In the genomic region with DNA sequence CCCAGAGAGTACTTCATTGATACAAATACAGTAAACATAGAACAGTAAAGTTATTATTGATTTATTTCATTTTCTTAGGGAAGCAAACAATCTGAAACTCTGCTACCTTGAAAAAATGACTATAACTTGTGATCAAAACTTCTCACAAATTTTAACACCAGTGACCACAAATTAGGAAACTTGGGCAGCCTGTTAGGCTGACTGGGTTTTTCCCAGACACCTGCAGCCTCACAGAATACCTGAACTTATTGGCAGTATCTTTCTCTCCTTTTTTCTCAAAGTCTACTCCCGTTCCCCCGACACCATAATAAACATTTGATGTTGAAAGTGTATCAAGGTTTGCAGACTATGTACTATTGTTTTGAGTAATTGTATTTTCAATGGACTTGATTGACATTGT, we compare ENCODE assay signal across 26 cellular contexts.
"Had no signal": no experiment of that assay in that cellular context is flagged by ENCODE, and none has a peak within 500 bp of the region (broad histone marks: within the 10 kb centered on the region; RNA-seq: fewer than 3 reads in every experiment).

No MANE protein-coding gene starts in this region.

- H3K4me1 ChIP-seq: suprapubic skin, testis, thyroid gland, tibial artery, tibial nerve, transverse colon, upper lobe of left lung, upper lobe of right lung, uterus, vagina had no signal

- H3K27ac ChIP-seq: stomach, suprapubic skin, testis, thoracic aorta, thyroid gland, tibial artery, tibial nerve, transverse colon, upper lobe of left lung, upper lobe of right lung, uterus, vagina had no signal

- DNase-seq: stimulated activated CD4-positive, alpha-beta T cell treated with anti-CD3 and anti-CD28 coated beads, Interleukin-2, amount 100 ng/mL, for 48 hours; stimulated activated CD4-positive, alpha-beta T cell treated with anti-CD3 and anti-CD28 coated beads, Interleukin-4, amount 100 ng/mL, for 1 hour; stimulated activated CD4-positive, alpha-beta T cell treated with anti-CD3 and anti-CD28 coated beads, Interleukin-4, amount 100 ng/mL, for 24 hours; stimulated activated CD4-positive, alpha-beta T cell treated with anti-CD3 and anti-CD28 coated beads, Interleukin-4, amount 100 ng/mL, for 4 hours; stimulated activated CD8-positive, alpha-beta memory T cell treated with anti-CD3 and anti-CD28 coated beads, Interleukin-4, amount 100 ng/mL, for 48 hours; stimulated activated naive B cell treated with anti-CD40 and anti-IgM and Interleukin-4, amounts not matched to agents 10 μg/mL and 1 μg/mL and 100 μg/mL, for 72 hours; stimulated activated naive CD4-positive, alpha-beta T cell; stimulated activated naive CD4-positive, alpha-beta T cell treated with Interleukin-2 at 50 U/mL for 16 hours; stimulated activated naive CD8-positive, alpha-beta T cell treated with anti-CD3 and anti-CD28 coated beads, Interleukin-15, amount 100 ng/mL, for 72 hours; stimulated activated naive CD8-positive, alpha-beta T cell treated with anti-CD3 and anti-CD28 coated beads, Interleukin-15, Interleukin-2, amounts not matched to agents 100 U/mL and 50 U/mL, for 24 hours; stomach; substantia nigra; testis; thyroid gland; tibial artery; transverse colon; upper lobe of left lung; upper lobe of right lung; uterus had no signal

- FAIRE-seq: urothelium cell line had no signal

- H3K4me3 ChIP-seq: stomach, suprapubic skin, testis, thoracic aorta, thyroid gland, tibial artery, tibial nerve, transverse colon, upper lobe of left lung, upper lobe of right lung, uterus, vagina had no signal

- H3K9me3 ChIP-seq: suprapubic skin, testis, thoracic aorta, thyroid gland, tibial artery, tibial nerve, transverse colon, upper lobe of left lung, upper lobe of right lung, uterus, vagina had no signal

- H3K36me3 ChIP-seq: stomach, suprapubic skin, thoracic aorta, thyroid gland, tibial artery, tibial nerve, transverse colon, upper lobe of left lung, upper lobe of right lung, uterus, vagina had no signal

- H3K27me3 ChIP-seq: stomach, suprapubic skin, testis, thyroid gland, tibial artery, tibial nerve, transverse colon, upper lobe of left lung, upper lobe of right lung, uterus, vagina had no signal

- ATAC-seq: stimulated activated effector memory CD8-positive, alpha-beta T cell treated with anti-CD3 and anti-CD28 coated beads, Interleukin-12 subunit alpha, Interleukin-12 subunit beta, amount 100 ng/mL, for 72 hours; stimulated activated memory B cell treated with anti-CD40 and anti-IgM and Interleukin-4, amounts not matched to agents 10 μg/mL and 1 μg/mL and 100 μg/mL, for 72 hours; stimulated activated naive B cell treated with anti-CD40 and anti-IgM and Interleukin-4, amounts not matched to agents 10 μg/mL and 1 μg/mL and 100 μg/mL, for 72 hours; stimulated activated naive CD8-positive, alpha-beta T cell treated with anti-CD3 and anti-CD28 coated beads, Interleukin-15, amount 100 ng/mL, for 72 hours; stimulated activated naive CD8-positive, alpha-beta T cell treated with anti-CD3 and anti-CD28 coated beads, Interleukin-15, Interleukin-2, amounts not matched to agents 100 U/mL and 50 U/mL, for 24 hours; upper lobe of right lung had no signal
